In genomic region chr17:16381496-16381820, GRCh38 we compare ENCODE assay signal across 8 cellular contexts. TPM values are rescaled to one million over a fixed set of nuclear protein-coding genes. Genes with fewer than 3 reads are reported as not detected.
DNase-seq lines count a peak whose midpoint lies in the region; ATAC-seq and TF ChIP-seq lines count a peak whose summit lies in the region.

No MANE protein-coding gene starts in this region.

- DNase-seq in heart right ventricle (no peak), Right ventricle myocardium superior (no peak), RKO (ENCODE audit: low spot score) (peak; percentile 32), dermis microvascular lymphatic vessel endothelial cell (ENCODE audit: low read depth in 2 of 2) (peak; percentile 36 to 57), HuH-7.5 (ENCODE audit: low spot score) (no peak)
- DNase-seq in effector CD4-positive, alpha-beta T cell, result no peak

- H3K36me3 ChIP-seq in heart right ventricle, result peaks cover 0 to 25% (median 20%) of the 10 kb centered on the region in 9 donors

- H3K27ac Mint-ChIP-seq in nephron, result peak overlapping the region; percentile 100

- peaks cover 41% of the 10 kb centered on the region for H3K4me1 Mint-ChIP-seq in nephron

- peak overlapping the region; percentile 83 to 100 (median 99) for H3K4me3 Mint-ChIP-seq in nephron

- ATAC-seq in heart right ventricle, result peak in 2 of 8 donors; percentile 11 to 13
- ATAC-seq in Right ventricle myocardium superior (ENCODE audit: poor library complexity), result no peak
- ATAC-seq in GM19452 (IDR thresholded peaks at IDR 0.05; ENCODE audit: unreplicated experiment), result no peak

- no peaks in the 10 kb centered on the region for H3K27me3 ChIP-seq in heart right ventricle

- H3K36me3 Mint-ChIP-seq in nephron (ENCODE audit: low read depth), result peaks cover 43% of the 10 kb centered on the region

- intact Hi-C loops in heart right ventricle (cut with DNase I), result loop anchor here in 5 of 10 donors (1.0 to 10.0 kb wide), 6 partner anchors 26 to 136 kb away; partner anchors contain the start of gene TRPV2 (in 1 of the 5)
- intact Hi-C loops in Right ventricle myocardium superior (cut with DNase I), result no loop called here

- TF ChIP-seq CTCF in heart right ventricle (IDR thresholded peaks at IDR 0.05) (no peak), nephron (IDR thresholded peaks at IDR 0.05; ENCODE audit: unreplicated experiment in 3 of 3) (no peak)

- 0 to 2% methylated on average over 14 of the region's 14 CpGs for WGBS in heart right ventricle, 2 donors

- peak overlapping the region; percentile 42 to 82 (median 69) for H3K4me3 ChIP-seq in heart right ventricle

- peaks cover 4% of the 10 kb centered on the region for H3K27me3 Mint-ChIP-seq in nephron (ENCODE audit: low read depth)

- peaks cover 2% of the 10 kb centered on the region for H3K9me3 Mint-ChIP-seq in nephron

- H3K9me3 ChIP-seq in heart right ventricle, result no peaks in the 10 kb centered on the region

- H3K27ac ChIP-seq in heart right ventricle, result peak overlapping the region; percentile 83 to 97 (median 92)

- peaks cover 0 to 50% (median 34%) of the 10 kb centered on the region in 9 donors for H3K4me1 ChIP-seq in heart right ventricle

RNA-seq across cellular contexts. Expression of gene UBB, which starts 0.6 kb away (rescaled TPM):
- 1,000 to 10,000 TPM; 1,254 to 2,151 (median 1,968) TPM for total RNA-seq in heart right ventricle
- 1,000 to 10,000 TPM in 1 of 2 donors, 100 to 1,000 TPM in 1; 400 to 1,298 TPM for polyA plus RNA-seq in heart right ventricle
- total RNA-seq in Right ventricle myocardium superior, result 1,408 TPM
- total RNA-seq in dermis microvascular lymphatic vessel endothelial cell, result 1,808 and 2,481 TPM in 2 replicates

RNA-seq across cellular contexts. Expression of gene CENPV, which starts 28.2 kb away (rescaled TPM):
- total RNA-seq in heart right ventricle (10 to 100 TPM in 6 of 10 donors, 1 to 10 TPM in 4; 6.4 to 20.5 (median 11.9) TPM), Right ventricle myocardium superior (11.9 TPM), dermis microvascular lymphatic vessel endothelial cell (8.9 and 16.9 TPM in 2 replicates)
- 10 to 100 TPM in 1 of 2 donors, 1 to 10 TPM in 1; 8.9 to 21.8 TPM for polyA plus RNA-seq in heart right ventricle

RNA-seq across cellular contexts. Expression of gene TRPV2, which starts 33.9 kb away (rescaled TPM):
- total RNA-seq in heart right ventricle, result 10 to 100 TPM in 3 of 10 donors, 1 to 10 TPM in 7; 4.6 to 25.4 (median 8.6) TPM
- 10 to 100 TPM; 10.6 to 11.9 TPM for polyA plus RNA-seq in heart right ventricle
- 10.3 TPM for total RNA-seq in Right ventricle myocardium superior
- total RNA-seq in dermis microvascular lymphatic vessel endothelial cell, result 23.2 and 36.8 TPM in 2 replicates

Comparison
In these comparisons a context has a peak if more than half of its experiments do, and no peak if none do; other contexts are left out.
1. DNase-seq: peak in RKO (single experiment) and dermis microvascular lymphatic vessel endothelial cell (2 of 2); none in heart right ventricle (0 of 2), Right ventricle myocardium superior (single experiment), HuH-7.5 (single experiment) and effector CD4-positive, alpha-beta T cell (single experiment).